24 cellular contexts compared by ENCODE assay signal in the genomic region with DNA sequence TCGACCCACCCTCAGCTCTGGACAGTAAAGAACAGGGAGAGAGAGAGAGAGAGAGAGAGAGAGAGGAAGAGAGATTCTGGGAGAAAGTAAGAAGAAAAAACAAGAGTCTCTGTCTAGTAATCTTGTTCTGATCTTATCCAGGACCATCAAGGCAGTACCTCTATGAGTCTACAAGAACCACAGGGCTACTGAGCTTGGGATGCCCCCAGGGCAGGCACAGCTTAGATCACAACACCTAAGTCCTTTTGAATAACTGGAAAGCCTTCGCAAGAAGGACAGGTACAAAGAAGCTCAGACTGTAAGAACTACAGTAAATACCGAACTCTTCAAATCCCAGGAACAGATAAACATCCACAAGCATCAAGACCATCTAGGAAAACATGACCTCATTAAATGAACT.
"Had no signal": no experiment of that assay in that cellular context is flagged by ENCODE, and none has a peak within 500 bp of the region (broad histone marks: within the 10 kb centered on the region; RNA-seq: fewer than 3 reads in every experiment).

No MANE protein-coding gene starts in this region.

- H3K27me3 ChIP-seq: stomach, suprapubic skin, testis, thyroid gland, tibial artery, tibial nerve, transverse colon, upper lobe of left lung, upper lobe of right lung, uterus, vagina had no signal

- H3K4me3 ChIP-seq: stomach, suprapubic skin, testis, thoracic aorta, thyroid gland, tibial artery, tibial nerve, transverse colon, upper lobe of left lung, upper lobe of right lung, uterus, vagina had no signal

- H3K27ac ChIP-seq: stomach, suprapubic skin, testis, thoracic aorta, thyroid gland, tibial artery, tibial nerve, transverse colon, upper lobe of left lung, upper lobe of right lung, uterus, vagina had no signal

- H3K9me3 ChIP-seq: testis, thoracic aorta, thyroid gland, tibial artery, upper lobe of right lung, uterus, vagina had no signal

- H3K36me3 ChIP-seq: stomach, suprapubic skin, thoracic aorta, thyroid gland, tibial artery, tibial nerve, transverse colon, upper lobe of left lung, upper lobe of right lung, uterus, vagina had no signal

- DNase-seq: stimulated activated CD4-positive, alpha-beta T cell treated with anti-CD3 and anti-CD28 coated beads, Interleukin-2, amount 100 ng/mL, for 48 hours; stimulated activated CD4-positive, alpha-beta T cell treated with anti-CD3 and anti-CD28 coated beads, Interleukin-4, amount 100 ng/mL, for 1 hour; stimulated activated CD4-positive, alpha-beta T cell treated with anti-CD3 and anti-CD28 coated beads, Interleukin-4, amount 100 ng/mL, for 24 hours; stimulated activated CD4-positive, alpha-beta T cell treated with anti-CD3 and anti-CD28 coated beads, Interleukin-4, amount 100 ng/mL, for 4 hours; stimulated activated CD8-positive, alpha-beta memory T cell treated with anti-CD3 and anti-CD28 coated beads, Interleukin-4, amount 100 ng/mL, for 48 hours; stimulated activated naive B cell treated with anti-CD40 and anti-IgM and Interleukin-4, amounts not matched to agents 10 μg/mL and 1 μg/mL and 100 μg/mL, for 72 hours; stimulated activated naive CD4-positive, alpha-beta T cell; stimulated activated naive CD4-positive, alpha-beta T cell treated with Interleukin-2 at 50 U/mL for 16 hours; stimulated activated naive CD8-positive, alpha-beta T cell treated with anti-CD3 and anti-CD28 coated beads, Interleukin-15, amount 100 ng/mL, for 72 hours; stimulated activated naive CD8-positive, alpha-beta T cell treated with anti-CD3 and anti-CD28 coated beads, Interleukin-15, Interleukin-2, amounts not matched to agents 100 U/mL and 50 U/mL, for 24 hours; stomach; substantia nigra; testis; thyroid gland; tibial artery; transverse colon; upper lobe of left lung; upper lobe of right lung; uterus had no signal

- H3K4me1 ChIP-seq: suprapubic skin, testis, thyroid gland, tibial artery, tibial nerve, transverse colon, upper lobe of left lung, upper lobe of right lung, uterus, vagina had no signal

- ATAC-seq: stimulated activated effector memory CD8-positive, alpha-beta T cell treated with anti-CD3 and anti-CD28 coated beads, Interleukin-12 subunit alpha, Interleukin-12 subunit beta, amount 100 ng/mL, for 72 hours; stimulated activated naive B cell treated with anti-CD40 and anti-IgM and Interleukin-4, amounts not matched to agents 10 μg/mL and 1 μg/mL and 100 μg/mL, for 72 hours; stimulated activated naive CD8-positive, alpha-beta T cell treated with anti-CD3 and anti-CD28 coated beads, Interleukin-15, amount 100 ng/mL, for 72 hours; stimulated activated naive CD8-positive, alpha-beta T cell treated with anti-CD3 and anti-CD28 coated beads, Interleukin-15, Interleukin-2, amounts not matched to agents 100 U/mL and 50 U/mL, for 24 hours; upper lobe of right lung had no signal
